ENCODE assay signal across 1 cellular context in genomic region chr4:169225058-169225751, GRCh38.
TF ChIP-seq lines count a peak whose summit lies in the region.

No MANE protein-coding gene starts in this region.

TF ChIP-seq in SK-N-SH treated with all-trans-retinoic acid at 6 μM for 48 hours, 23 proteins besides CTCF, POLR2A, EP300 and RAD21 (continued from another document):
- TF ChIP-seq PPARA (CRISPR knock-in tag; IDR thresholded peaks at IDR 0.05; ENCODE audit: borderline replicate concordance) (no peak), POU6F1 (CRISPR knock-in tag; IDR thresholded peaks at IDR 0.05; ENCODE audit: borderline replicate concordance, low read depth) (0 out of 2 replicates have a peak, but pooled peaks have one; percentile 24), ISL1 (CRISPR knock-in tag; IDR thresholded peaks at IDR 0.05) (peak; percentile 80), ESRRG (CRISPR knock-in tag; IDR thresholded peaks at IDR 0.05) (no peak), ZC3H10 (CRISPR knock-in tag; IDR thresholded peaks at IDR 0.05) (no peak), TCF4 (CRISPR knock-in tag; IDR thresholded peaks at IDR 0.05; ENCODE audit: borderline replicate concordance) (no peak), ZFP3 (CRISPR knock-in tag; IDR thresholded peaks at IDR 0.05) (no peak), CSRNP3 (CRISPR knock-in tag; IDR thresholded peaks at IDR 0.05) (no peak), TOX (CRISPR knock-in tag; IDR thresholded peaks at IDR 0.05; ENCODE audit: borderline replicate concordance) (peak; percentile 93)
